15 cellular contexts compared by ENCODE assay signal in genomic region chr13:99463998-99464397, GRCh38. TPM values are rescaled to one million over a fixed set of nuclear protein-coding genes. Genes with fewer than 3 reads are reported as not detected.
DNase-seq lines count a peak whose midpoint lies in the region; ATAC-seq, FAIRE-seq and TF ChIP-seq lines count a peak whose summit lies in the region.
"Had no signal": no experiment of that assay in that cellular context is flagged by ENCODE, and none has a peak within 500 bp of the region (broad histone marks: within the 10 kb centered on the region; RNA-seq: fewer than 3 reads in every experiment).

No MANE protein-coding gene starts in this region.

- H4K20me1 ChIP-seq in K562 (replicated peaks; ENCODE audit: control insufficient read depth, insufficient read depth, low read length), result no peaks in the 10 kb centered on the region
- H4K20me1 ChIP-seq in osteoblast (ENCODE audit: insufficient read depth, low read length), result no peaks in the 10 kb centered on the region

- 8% methylated on average over 3 of the region's 3 CpGs for WGBS in K562 (ENCODE audit: insufficient coverage, low coverage, missing lambda C conversion rate)

- no peak overlapping the region for H3K9ac ChIP-seq in K562 (ENCODE audit: insufficient read depth in 1 of 2, low read depth in 2 of 2, low read length in 2 of 2)

- peaks cover 2% of the 10 kb centered on the region for H3K27me3 Mint-ChIP-seq in activated T-cell treated with anti-CD3 and anti-CD28 coated beads, Interleukin-2, amount 50 U/mL, for 4 hours (ENCODE audit: low read depth)
- peaks cover 7% of the 10 kb centered on the region for H3K27me3 Mint-ChIP-seq in HFFc6 (ENCODE audit: insufficient read depth)

- TF ChIP-seq RAD21 in K562 (CRISPR knock-in tag; conservative IDR thresholded peaks at IDR 0.05 in 1 of 2, IDR thresholded peaks at IDR 0.05 in 1 of 2), result no peak

- POLR2A ChIA-PET in K562 (lab: Yijun Ruan, JAX), result no interaction called here

- H3K79me2 ChIP-seq in K562 (ENCODE audit: control insufficient read depth, insufficient read depth, low read length), result no peaks in the 10 kb centered on the region
- no peaks in the 10 kb centered on the region for H3K79me2 ChIP-seq in osteoblast (ENCODE audit: insufficient read depth, low read length)

- H3K4me2 ChIP-seq in K562 (ENCODE audit: insufficient read depth, low read length), result no peak overlapping the region
- peak overlapping the region; percentile 44 for H3K4me2 ChIP-seq in osteoblast (ENCODE audit: insufficient read depth, low read length)

- no peak for ATAC-seq in activated T-cell treated with anti-CD3 and anti-CD28 coated beads, Interleukin-2, amount 50 U/mL, for 4 hours
- ATAC-seq in K562, result no peak
- ATAC-seq: foreskin keratinocyte had no signal

- peaks cover 3% of the 10 kb centered on the region for H3K36me3 Mint-ChIP-seq in activated T-cell treated with anti-CD3 and anti-CD28 coated beads, Interleukin-2, amount 50 U/mL, for 4 hours (ENCODE audit: insufficient read depth)
- H3K36me3 Mint-ChIP-seq in HFFc6 (ENCODE audit: low read depth), result no peaks in the 10 kb centered on the region

- H2AFZ ChIP-seq in K562 (ENCODE audit: low read depth, low read length) (0 out of 2 replicates have a peak overlapping the region, but pooled peaks have one; percentile 11), osteoblast (ENCODE audit: low read length) (no peak overlapping the region)

- intact Hi-C loops in K562 (cut with micrococcal nuclease), result no loop called here

- no peak overlapping the region for H3K27ac ChIP-seq in K562 (ENCODE audit: extremely low read depth, low read depth, low read length)
- no peak overlapping the region for H3K27ac ChIP-seq in osteoblast (ENCODE audit: low read depth, low read length)
- H3K27ac ChIP-seq: foreskin keratinocyte had no signal

- no peaks in the 10 kb centered on the region for H3K9me1 ChIP-seq in K562 (ENCODE audit: control insufficient read depth, insufficient read depth, low read length)

- TF ChIP-seq POLR2A in K562 (conservative IDR thresholded peaks at IDR 0.05), result no peak

- H3K36me3 ChIP-seq in K562 (ENCODE audit: control insufficient read depth, insufficient read depth, low read length) (no peaks in the 10 kb centered on the region), osteoblast (ENCODE audit: insufficient read depth, low read length) (no peaks in the 10 kb centered on the region)
- H3K36me3 ChIP-seq: left lung had no signal

- TF ChIP-seq CTCF in HFFc6 (IDR thresholded peaks at IDR 0.05) (no peak), K562 (IDR thresholded peaks at IDR 0.05 in 2 of 3, conservative IDR thresholded peaks at IDR 0.05 in 1 of 3; ENCODE audit: insufficient read depth in 2 of 3, low read depth in 1 of 3, low read length in 3 of 3) (no peak), osteoblast (IDR thresholded peaks at IDR 0.05; ENCODE audit: extremely low read depth, low read depth, low read length) (no peak)

- in situ Hi-C loops in K562 (cut with MboI), result no loop called here

- TF ChIP-seq EP300 in K562 (IDR thresholded peaks at IDR 0.05; ENCODE audit: low read length), result no peak

- H3K9me3 Mint-ChIP-seq in activated T-cell treated with anti-CD3 and anti-CD28 coated beads, Interleukin-2, amount 50 U/mL, for 4 hours, result no peaks in the 10 kb centered on the region
- H3K9me3 Mint-ChIP-seq in HFFc6, result no peaks in the 10 kb centered on the region

- peak overlapping the region; percentile 14 for H3K4me3 Mint-ChIP-seq in activated T-cell treated with anti-CD3 and anti-CD28 coated beads, Interleukin-2, amount 50 U/mL, for 4 hours
- H3K4me3 Mint-ChIP-seq in HFFc6, result peak overlapping the region; percentile 73

- H3K4me3 ChIP-seq in K562, result no peak overlapping the region
- no peak overlapping the region for H3K4me3 ChIP-seq in osteoblast (ENCODE audit: insufficient read depth, low read length)
- H3K4me3 ChIP-seq: left lung had no signal

- H3K27ac Mint-ChIP-seq in HFFc6, result no peak overlapping the region

- no TSS peak for BruUV-seq in K562 (replicated peaks; lab: Mats Ljungman, UMichigan)

- peaks cover 20% of the 10 kb centered on the region for H3K4me1 Mint-ChIP-seq in activated T-cell treated with anti-CD3 and anti-CD28 coated beads, Interleukin-2, amount 50 U/mL, for 4 hours (ENCODE audit: low read depth)
- peaks cover 21% of the 10 kb centered on the region for H3K4me1 Mint-ChIP-seq in HFFc6 (ENCODE audit: low read depth)

- no peak for DNase-seq in activated T-cell treated with anti-CD3 and anti-CD28 coated beads, Interleukin-2, amount 50 U/mL, for 4 hours
- no peak for DNase-seq in activated T-cell treated with anti-CD3 and anti-CD28 coated beads for 4 hours
- no peak for DNase-seq in HFFc6
- no peak for DNase-seq in K562 (ENCODE audit: extremely low read depth in 1 of 4, low spot score in 3 of 4)
- no peak for DNase-seq in osteoblast (ENCODE audit: insufficient read length, low spot score, missing footprints)
- no peak for DNase-seq in DMS53 treated with DMSO at 0.1 percent for 48 hours (lab: John Stamatoyannopoulos, UW; ENCODE audit: unreplicated experiment)
- DNase-seq in NCI-H2107 treated with DMSO at 0.1 percent for 48 hours (lab: John Stamatoyannopoulos, UW; ENCODE audit: unreplicated experiment), result no peak
- DNase-seq in NCI-H524 (lab: John Stamatoyannopoulos, UW), result no peak
- DNase-seq: amniotic stem cell, cerebellar nuclear complex, DMS79, foreskin keratinocyte, left lung, NCI-H1694 treated with DMSO at 0.1 percent for 48 hours, NCI-H446 treated with DMSO at 0.1 percent for 48 hours had no signal

- CTCF ChIA-PET in K562 (lab: Yijun Ruan, JAX; ENCODE audit: low intra/inter-chr PET ratio), result no interaction called here

- no peaks in the 10 kb centered on the region for H3K27me3 ChIP-seq in K562 (ENCODE audit: control insufficient read depth in 2 of 2, insufficient read depth in 2 of 2, low read length in 2 of 2)
- no peaks in the 10 kb centered on the region for H3K27me3 ChIP-seq in osteoblast (ENCODE audit: insufficient read depth, low read length)

- H3K4me1 ChIP-seq in K562 (replicated peaks in 1 of 2; ENCODE audit: control insufficient read depth in 2 of 2, insufficient read depth in 2 of 2, low read length in 2 of 2) (peaks cover 0 to 3% of the 10 kb centered on the region in 2 experiments; a peak in 3 of 5 replicates), osteoblast (ENCODE audit: insufficient read depth, low read length) (peaks cover 5% of the 10 kb centered on the region)
- H3K4me1 ChIP-seq: foreskin keratinocyte had no signal

- no peaks in the 10 kb centered on the region for H3K9me3 ChIP-seq in K562 (replicated peaks; ENCODE audit: control insufficient read depth, insufficient read depth, low read depth, low read length)
- no peaks in the 10 kb centered on the region for H3K9me3 ChIP-seq in osteoblast (ENCODE audit: low read depth, low read length)
- H3K9me3 ChIP-seq: left lung had no signal

- no peak for FAIRE-seq in K562 (lab: Jason Lieb, UNC)

TF ChIP-seq in K562, 482 proteins besides CTCF, POLR2A, EP300 and RAD21 (continues in another document):
- peak in 1 of 2 experiments; percentile 66; a peak in 1 of 4 replicates for TF ChIP-seq KDM1A (IDR thresholded peaks at IDR 0.05)
- no peak for TF ChIP-seq HEY1 (CRISPR knock-in tag; IDR thresholded peaks at IDR 0.05; ENCODE audit: borderline replicate concordance)
- no peak for TF ChIP-seq CEBPG (CRISPR knock-in tag; IDR thresholded peaks at IDR 0.05)
- no peak for TF ChIP-seq CEBPG (tag; conservative IDR thresholded peaks at IDR 0.05 in 1 of 2, IDR thresholded peaks at IDR 0.05 in 1 of 2)
- peak; percentile 64 for TF ChIP-seq RBM25 (IDR thresholded peaks at IDR 0.05; ENCODE audit: low read depth, low read length, severe bottlenecking)
- no peak for TF ChIP-seq TRIM25 (IDR thresholded peaks at IDR 0.05; ENCODE audit: borderline replicate concordance)
- no peak for TF ChIP-seq PHB2 (IDR thresholded peaks at IDR 0.05; ENCODE audit: low read depth)
- no peak for TF ChIP-seq RUNX1 (IDR thresholded peaks at IDR 0.05; ENCODE audit: low read depth)
- no peak for TF ChIP-seq CREB1 (IDR thresholded peaks at IDR 0.05)
- no peak for TF ChIP-seq CREB1 (CRISPR knock-in tag; IDR thresholded peaks at IDR 0.05)
- TF ChIP-seq TCF7L2 (IDR thresholded peaks at IDR 0.05; ENCODE audit: low read depth, low read length), result no peak

RNA-seq across cellular contexts. Expression of gene TM9SF2, which starts 37.3 kb away (rescaled TPM):
- total RNA-seq in activated T-cell treated with anti-CD3 and anti-CD28 coated beads, Interleukin-2, amount 50 U/mL, for 4 hours, result 10 to 100 TPM; 54.5 to 55.8 (median 55.3) TPM
- total RNA-seq in HFFc6 (2021; fragmentation: NEBNext Ultra II Directional; extraction: Animal tissue kit (Norgen Biotek cat#: 25700)), result 100 to 1,000 TPM; 101 to 127 (median 122) TPM
- total RNA-seq in K562 (2011; cell fraction: chromatin; rRNA removed; ENCODE audit: low replicate concordance), result 44.3 and 93.1 TPM in 2 replicates
- total RNA-seq in K562 (2011; cell fraction: nucleolus; rRNA removed), result 55.4 and 57.6 TPM in 2 replicates
- 78.2 and 80.8 TPM in 2 replicates for total RNA-seq in K562 (2011; cell fraction: nucleoplasm; rRNA removed)
- total RNA-seq in K562 (2014; rRNA removed) (44.0 and 48.2 TPM in 2 replicates), K562 (2014; rRNA removed; fragmentation: Illumina TruSeq; extraction: Trizol) (83.2 and 93.2 TPM in 2 replicates), K562 (2015; rRNA removed; fragmentation: Illumina TruSeq; extraction: Trizol) (78.7 and 79.0 TPM in 2 replicates), K562 (2021) (55.1 and 56.4 TPM in 2 replicates), osteoblast (160 and 182 TPM in 2 replicates)
- polyA plus RNA-seq in K562 (2011; rRNA removed) (57.0 and 67.4 TPM in 2 replicates), K562 (2014; fragmentation: Illumina TruSeq; extraction: Trizol) (56.4 and 61.3 TPM in 2 replicates), K562 (2014; fragmentation: Nextera tagmentation; extraction: Ambion mirVana) (10 to 100 TPM; 23.3 to 32.2 TPM), K562 (2014; rRNA removed) (39.0 and 45.0 TPM in 2 replicates)
- polyA plus RNA-seq in K562 (2011; cell fraction: cytosol; rRNA removed), result 20.7 and 47.6 TPM in 2 replicates
- polyA plus RNA-seq in K562 (2011; cell fraction: nucleus; rRNA removed), result 15.2 and 27.8 TPM in 2 replicates
- polyA plus RNA-seq in K562 (2012), result 52.3 and 58.9 TPM in 2 replicates
- 95.9 and 107 TPM in 2 replicates for polyA minus RNA-seq in K562 (2011; rRNA and poly(A)+ RNA removed)
- 62.3 and 83.0 TPM in 2 replicates for polyA minus RNA-seq in K562 (2011; cell fraction: cytosol; rRNA and poly(A)+ RNA removed)
- 12.4 and 26.8 TPM in 2 replicates for polyA minus RNA-seq in K562 (2011; cell fraction: nucleus; rRNA and poly(A)+ RNA removed)
